ENCODE assay signal across 1 cellular context in the genomic region with DNA sequence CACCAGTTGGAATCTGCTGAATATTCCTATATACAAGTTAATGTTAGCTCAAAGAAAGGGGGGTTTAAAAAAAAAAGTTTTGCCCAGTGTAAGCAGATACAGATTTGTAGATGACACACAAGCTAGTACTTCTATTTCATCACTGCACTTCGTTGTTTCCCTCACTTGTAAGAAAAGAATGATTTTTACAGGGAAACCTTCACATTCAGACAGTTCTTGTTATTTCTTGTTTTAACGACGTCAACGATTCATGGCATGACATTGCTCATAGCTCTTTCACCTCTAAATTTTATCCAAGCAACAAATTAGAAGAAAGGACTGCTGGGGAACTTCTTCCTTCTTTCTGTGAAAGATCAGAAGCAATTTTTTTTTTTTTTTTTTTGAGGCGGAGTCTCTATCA.
TF ChIP-seq lines count a peak whose summit lies in the region.

No MANE protein-coding gene starts in this region.

TF ChIP-seq in GM12878, 131 proteins besides CTCF, POLR2A, EP300 and RAD21:
- TF ChIP-seq KAT2A (conservative IDR thresholded peaks at IDR 0.05; ENCODE audit: control insufficient read depth, low read depth, low read length) (no peak), PAX5 (IDR thresholded peaks at IDR 0.05; ENCODE audit: borderline replicate concordance, low read depth, low read length) (no peak), SMAD1 (IDR thresholded peaks at IDR 0.05; ENCODE audit: low read depth, partially characterized antibody) (no peak), CHD4 (IDR thresholded peaks at IDR 0.05) (no peak), SREBF1 (IDR thresholded peaks at IDR 0.05; ENCODE audit: low read length) (no peak), SREBF2 (IDR thresholded peaks at IDR 0.05; ENCODE audit: low read length) (no peak)
- TF ChIP-seq, protein P1, sequence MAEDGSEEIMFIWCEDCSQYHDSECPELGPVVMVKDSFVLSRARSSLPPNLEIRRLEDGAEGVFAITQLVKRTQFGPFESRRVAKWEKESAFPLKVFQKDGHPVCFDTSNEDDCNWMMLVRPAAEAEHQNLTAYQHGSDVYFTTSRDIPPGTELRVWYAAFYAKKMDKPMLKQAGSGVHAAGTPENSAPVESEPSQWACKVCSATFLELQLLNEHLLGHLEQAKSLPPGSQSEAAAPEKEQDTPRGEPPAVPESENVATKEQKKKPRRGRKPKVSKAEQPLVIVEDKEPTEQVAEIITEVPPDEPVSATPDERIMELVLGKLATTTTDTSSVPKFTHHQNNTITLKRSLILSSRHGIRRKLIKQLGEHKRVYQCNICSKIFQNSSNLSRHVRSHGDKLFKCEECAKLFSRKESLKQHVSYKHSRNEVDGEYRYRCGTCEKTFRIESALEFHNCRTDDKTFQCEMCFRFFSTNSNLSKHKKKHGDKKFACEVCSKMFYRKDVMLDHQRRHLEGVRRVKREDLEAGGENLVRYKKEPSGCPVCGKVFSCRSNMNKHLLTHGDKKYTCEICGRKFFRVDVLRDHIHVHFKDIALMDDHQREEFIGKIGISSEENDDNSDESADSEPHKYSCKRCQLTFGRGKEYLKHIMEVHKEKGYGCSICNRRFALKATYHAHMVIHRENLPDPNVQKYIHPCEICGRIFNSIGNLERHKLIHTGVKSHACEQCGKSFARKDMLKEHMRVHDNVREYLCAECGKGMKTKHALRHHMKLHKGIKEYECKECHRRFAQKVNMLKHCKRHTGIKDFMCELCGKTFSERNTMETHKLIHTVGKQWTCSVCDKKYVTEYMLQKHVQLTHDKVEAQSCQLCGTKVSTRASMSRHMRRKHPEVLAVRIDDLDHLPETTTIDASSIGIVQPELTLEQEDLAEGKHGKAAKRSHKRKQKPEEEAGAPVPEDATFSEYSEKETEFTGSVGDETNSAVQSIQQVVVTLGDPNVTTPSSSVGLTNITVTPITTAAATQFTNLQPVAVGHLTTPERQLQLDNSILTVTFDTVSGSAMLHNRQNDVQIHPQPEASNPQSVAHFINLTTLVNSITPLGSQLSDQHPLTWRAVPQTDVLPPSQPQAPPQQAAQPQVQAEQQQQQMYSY (CRISPR knock-in tag; IDR thresholded peaks at IDR 0.05): no peak
- TF ChIP-seq, protein P2, sequence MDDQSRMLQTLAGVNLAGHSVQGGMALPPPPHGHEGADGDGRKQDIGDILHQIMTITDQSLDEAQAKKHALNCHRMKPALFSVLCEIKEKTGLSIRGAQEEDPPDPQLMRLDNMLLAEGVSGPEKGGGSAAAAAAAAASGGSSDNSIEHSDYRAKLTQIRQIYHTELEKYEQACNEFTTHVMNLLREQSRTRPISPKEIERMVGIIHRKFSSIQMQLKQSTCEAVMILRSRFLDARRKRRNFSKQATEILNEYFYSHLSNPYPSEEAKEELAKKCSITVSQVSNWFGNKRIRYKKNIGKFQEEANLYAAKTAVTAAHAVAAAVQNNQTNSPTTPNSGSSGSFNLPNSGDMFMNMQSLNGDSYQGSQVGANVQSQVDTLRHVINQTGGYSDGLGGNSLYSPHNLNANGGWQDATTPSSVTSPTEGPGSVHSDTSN (IDR thresholded peaks at IDR 0.05; ENCODE audit: insufficient replicate concordance, low read depth, low read length): no peak
- TF ChIP-seq, protein P3, sequence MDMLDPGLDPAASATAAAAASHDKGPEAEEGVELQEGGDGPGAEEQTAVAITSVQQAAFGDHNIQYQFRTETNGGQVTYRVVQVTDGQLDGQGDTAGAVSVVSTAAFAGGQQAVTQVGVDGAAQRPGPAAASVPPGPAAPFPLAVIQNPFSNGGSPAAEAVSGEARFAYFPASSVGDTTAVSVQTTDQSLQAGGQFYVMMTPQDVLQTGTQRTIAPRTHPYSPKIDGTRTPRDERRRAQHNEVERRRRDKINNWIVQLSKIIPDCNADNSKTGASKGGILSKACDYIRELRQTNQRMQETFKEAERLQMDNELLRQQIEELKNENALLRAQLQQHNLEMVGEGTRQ (IDR thresholded peaks at IDR 0.05; ENCODE audit: borderline replicate concordance, low read depth, low read length): no peak
- TF ChIP-seq, protein P4, sequence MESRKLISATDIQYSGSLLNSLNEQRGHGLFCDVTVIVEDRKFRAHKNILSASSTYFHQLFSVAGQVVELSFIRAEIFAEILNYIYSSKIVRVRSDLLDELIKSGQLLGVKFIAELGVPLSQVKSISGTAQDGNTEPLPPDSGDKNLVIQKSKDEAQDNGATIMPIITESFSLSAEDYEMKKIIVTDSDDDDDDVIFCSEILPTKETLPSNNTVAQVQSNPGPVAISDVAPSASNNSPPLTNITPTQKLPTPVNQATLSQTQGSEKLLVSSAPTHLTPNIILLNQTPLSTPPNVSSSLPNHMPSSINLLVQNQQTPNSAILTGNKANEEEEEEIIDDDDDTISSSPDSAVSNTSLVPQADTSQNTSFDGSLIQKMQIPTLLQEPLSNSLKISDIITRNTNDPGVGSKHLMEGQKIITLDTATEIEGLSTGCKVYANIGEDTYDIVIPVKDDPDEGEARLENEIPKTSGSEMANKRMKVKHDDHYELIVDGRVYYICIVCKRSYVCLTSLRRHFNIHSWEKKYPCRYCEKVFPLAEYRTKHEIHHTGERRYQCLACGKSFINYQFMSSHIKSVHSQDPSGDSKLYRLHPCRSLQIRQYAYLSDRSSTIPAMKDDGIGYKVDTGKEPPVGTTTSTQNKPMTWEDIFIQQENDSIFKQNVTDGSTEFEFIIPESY (IDR thresholded peaks at IDR 0.05): no peak
